4 cellular contexts compared by ENCODE assay signal in genomic region chr2:32915694-32916093, GRCh38.
"Had no signal": no experiment of that assay in that cellular context is flagged by ENCODE, and none has a peak within 500 bp of the region (broad histone marks: within the 10 kb centered on the region; RNA-seq: fewer than 3 reads in every experiment).

No MANE protein-coding gene starts in this region.

- FAIRE-seq: G401.6 had no signal

- ATAC-seq: GM12878 had no signal

- H3K4me3 ChIP-seq: GM12878 had no signal

- DNase-seq: GDM1, GF-D8 had no signal
